15 cellular contexts compared by ENCODE assay signal in genomic region chr2:200741468-200742202, GRCh38.
DNase-seq lines count a peak whose midpoint lies in the region; ATAC-seq and TF ChIP-seq lines count a peak whose summit lies in the region.
"Had no signal": no experiment of that assay in that cellular context is flagged by ENCODE, and none has a peak within 500 bp of the region (broad histone marks: within the 10 kb centered on the region; RNA-seq: fewer than 3 reads in every experiment).

No MANE protein-coding gene starts in this region.

- CTCF ChIA-PET in PC-9 (lab: Charles Lee), result no interaction called here

- H3K9me2 ChIP-seq in PC-9 (ENCODE audit: insufficient read depth) (no peaks in the 10 kb centered on the region), hepatocyte (replicated peaks; ENCODE audit: insufficient read depth) (no peaks in the 10 kb centered on the region)

- intact Hi-C loops in PC-9 (cut with micrococcal nuclease; ENCODE audit: unreplicated experiment), result loop anchor here (2.0 kb wide), 1 partner anchor 69 kb away; the partner anchor contains the start of gene BZW1
- intact Hi-C loops in posterior vena cava (cut with DNase I), result loop anchor here in 1 of 2 donors (10.0 kb wide), 1 partner anchor 73 kb away; the partner anchor contains the start of gene BZW1

- peaks cover 21% of the 10 kb centered on the region for H3K4me1 ChIP-seq in ACC112 (ENCODE audit: control insufficient read depth, insufficient read depth, low read length, unreplicated experiment)
- peaks cover 25% of the 10 kb centered on the region for H3K4me1 ChIP-seq in PC-9 (replicated peaks; ENCODE audit: insufficient read depth)
- peaks cover 27% of the 10 kb centered on the region for H3K4me1 ChIP-seq in hepatocyte (ENCODE audit: insufficient read depth)

- no TSS peak for BruUV-seq in PC-9 (replicated peaks; lab: Mats Ljungman, UMichigan)

- H3K4me2 ChIP-seq in PC-9 (peak overlapping the region; percentile 43), hepatocyte (peak overlapping the region; percentile 64)

- POLR2A ChIA-PET in PC-9 (lab: Charles Lee; ENCODE audit: unreplicated experiment), result interaction anchor here (0.6 to 0.8 kb wide), 3 partner anchors 11 to 77 kb away, joined by 4 to 9 read pairs (median 4); no protein-coding TSS in a partner anchor

- TF ChIP-seq CTCF in PC-9 (conservative IDR thresholded peaks at IDR 0.05) (no peak), hepatocyte (IDR thresholded peaks at IDR 0.05; ENCODE audit: poor library complexity) (no peak)

- no peaks in the 10 kb centered on the region for H3K9me3 ChIP-seq in PC-9 (ENCODE audit: insufficient read depth, low read depth)
- H3K9me3 ChIP-seq in hepatocyte (ENCODE audit: low read depth), result no peaks in the 10 kb centered on the region

- ATAC-seq in GM18868 (IDR thresholded peaks at IDR 0.05; ENCODE audit: unreplicated experiment), result no peak
- ATAC-seq in HG03039 (IDR thresholded peaks at IDR 0.05; ENCODE audit: unreplicated experiment), result no peak

- no peaks in the 10 kb centered on the region for H3K36me3 ChIP-seq in ACC112 (ENCODE audit: insufficient read depth, low read length)
- H3K36me3 ChIP-seq in PC-9 (ENCODE audit: low read depth), result no peaks in the 10 kb centered on the region
- no peaks in the 10 kb centered on the region for H3K36me3 ChIP-seq in hepatocyte (replicated peaks; ENCODE audit: insufficient read depth, low read depth)

- peaks cover 15% of the 10 kb centered on the region; the same call in 1 of the 2 replicates for H3F3A ChIP-seq in PC-9 (ENCODE audit: insufficient read depth, low read depth)

- 40% methylated on average over 8 of the region's 8 CpGs for WGBS in hepatocyte (ENCODE audit: low lambda C conversion rate, missing lambda C conversion rate)

- H2AFZ ChIP-seq in ACC112 (ENCODE audit: low read length, unreplicated experiment) (peak overlapping the region; percentile 73), PC-9 (peak overlapping the region; percentile 59), hepatocyte (no peak overlapping the region)

- H3K79me2 ChIP-seq in ACC112 (ENCODE audit: control insufficient read depth, insufficient read depth, low read length, unreplicated experiment) (no peaks in the 10 kb centered on the region), PC-9 (ENCODE audit: low read depth) (no peaks in the 10 kb centered on the region), hepatocyte (no peaks in the 10 kb centered on the region)

- no peak overlapping the region for H3K4me3 ChIP-seq in ACC112 (ENCODE audit: low read depth, low read length)
- no peak overlapping the region for H3K4me3 ChIP-seq in PC-9
- no peak overlapping the region for H3K4me3 ChIP-seq in hepatocyte

- peak; percentile 61 to 87 for DNase-seq in PC-9
- DNase-seq in hepatocyte (ENCODE audit: low spot score), result peak; percentile 73
- DNase-seq in posterior vena cava (ENCODE audit: low spot score), result peak; percentile 69
- DNase-seq in NCI-H2196 treated with DMSO at 0.1 percent for 48 hours (lab: John Stamatoyannopoulos, UW; ENCODE audit: unreplicated experiment), result no peak
- no peak for DNase-seq in NCI-H2081 (lab: John Stamatoyannopoulos, UW)
- DNase-seq: activated CD4-positive, alpha-beta T cell treated with anti-CD3 and anti-CD28 coated beads for 48 hours; activated naive CD4-positive, alpha-beta T cell treated with anti-CD3 and anti-CD28 coated beads, Interleukin-2, amount 50 U/mL, for 16 hours; GF-D8; GOT3; NCI-H446 treated with DMSO at 0.1 percent for 48 hours; occipital lobe; SHP77 treated with DMSO at 0.1 percent for 48 hours had no signal

- H3K27me3 ChIP-seq in ACC112 (ENCODE audit: insufficient read depth, low read length) (no peaks in the 10 kb centered on the region), PC-9 (ENCODE audit: insufficient read depth, low read depth) (no peaks in the 10 kb centered on the region), hepatocyte (no peaks in the 10 kb centered on the region)

- no peaks in the 10 kb centered on the region for H4K20me1 ChIP-seq in PC-9 (ENCODE audit: insufficient read depth)
- H4K20me1 ChIP-seq in hepatocyte (ENCODE audit: insufficient read depth, poor library complexity, severe bottlenecking), result no peaks in the 10 kb centered on the region

- H3K27ac ChIP-seq in ACC112 (ENCODE audit: low read depth, low read length), result peak overlapping the region; percentile 56; the same call in 1 of the 2 replicates
- peak overlapping the region; percentile 84 for H3K27ac ChIP-seq in PC-9
- peak overlapping the region; percentile 95 for H3K27ac ChIP-seq in hepatocyte

Comparison
In these comparisons a context has a peak if more than half of its experiments do, and no peak if none do; other contexts are left out.
1. DNase-seq: peak in PC-9 (2 of 2), hepatocyte (single experiment) and posterior vena cava (single experiment); none in NCI-H2196 treated with DMSO at 0.1 percent for 48 hours (single experiment) and NCI-H2081 (0 of 2).
2. Peak in every context shown above with its lines, with median percentiles within 50 percentile points of each other: H3K27ac ChIP-seq.